ENCODE assay signal across 8 cellular contexts in the genomic region with DNA sequence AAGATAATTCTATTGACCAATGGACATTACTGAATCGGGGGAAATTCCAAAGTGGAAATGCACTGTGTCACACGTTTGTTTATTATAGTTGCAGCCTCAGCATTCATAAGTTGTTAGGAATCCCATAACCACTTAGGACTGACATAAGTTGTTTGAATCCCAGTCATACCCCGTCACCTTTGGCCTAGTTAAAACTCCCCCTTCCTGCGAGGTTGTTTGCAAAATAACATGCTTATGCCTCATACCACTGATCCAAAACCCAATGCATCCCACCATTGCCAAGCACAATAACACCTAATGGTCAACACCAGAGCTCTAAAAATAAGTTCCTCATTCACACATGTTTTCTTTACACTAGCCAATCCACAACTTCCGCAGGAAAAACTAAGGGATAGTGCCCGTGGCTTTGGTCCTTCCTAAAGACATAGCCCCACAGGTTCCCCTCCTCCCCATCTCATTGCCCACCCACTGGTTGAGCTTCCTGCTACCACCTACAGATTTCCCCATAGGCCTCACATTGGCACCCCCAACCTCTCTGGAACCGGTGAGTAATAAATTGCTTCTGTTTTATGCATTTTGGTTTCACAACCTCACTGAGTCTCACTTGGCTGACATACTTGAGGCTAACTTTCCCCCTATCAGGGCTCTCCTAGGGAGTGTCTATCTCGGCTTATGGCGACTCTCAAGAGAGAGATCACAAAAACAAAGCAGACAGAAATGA. TPM values are rescaled to one million over a fixed set of nuclear protein-coding genes. Genes with fewer than 3 reads are reported as not detected.
A peak's percentile ranks its signal among the peaks of the same experiment; 100 is the strongest.
DNase-seq lines count a peak whose midpoint lies in the region; ATAC-seq, FAIRE-seq and TF ChIP-seq lines count a peak whose summit lies in the region.

No MANE protein-coding gene starts in this region.

- WGBS in pancreas, 2 donors = 59 to 66% methylated on average over 9 of the region's 9 CpGs

- H3K36me3 ChIP-seq in colonic mucosa (no peaks in the 10 kb centered on the region), pancreas (no peaks in the 10 kb centered on the region)

- no peaks in the 10 kb centered on the region for H3K4me1 Mint-ChIP-seq in natural killer cell treated with Interleukin-12 subunit alpha and Interleukin-12 subunit beta and Interleukin-15 and Interleukin-18, amount 100 ng/mL, for 72 hours (ENCODE audit: low read depth in 2 of 2)
- no peaks in the 10 kb centered on the region for H3K4me1 Mint-ChIP-seq in natural killer cell

- no peaks in the 10 kb centered on the region for H3K27me3 Mint-ChIP-seq in natural killer cell treated with Interleukin-12 subunit alpha and Interleukin-12 subunit beta and Interleukin-15 and Interleukin-18, amount 100 ng/mL, for 72 hours
- H3K27me3 Mint-ChIP-seq in natural killer cell (ENCODE audit: low read depth in 2 of 2) = no peaks in the 10 kb centered on the region

- H3K4me1 ChIP-seq in colonic mucosa (no peaks in the 10 kb centered on the region), pancreas (no peaks in the 10 kb centered on the region)

- no peaks in the 10 kb centered on the region for H3K9me3 Mint-ChIP-seq in natural killer cell treated with Interleukin-12 subunit alpha and Interleukin-12 subunit beta and Interleukin-15 and Interleukin-18, amount 100 ng/mL, for 72 hours
- H3K9me3 Mint-ChIP-seq in natural killer cell = no peaks in the 10 kb centered on the region

- H3K27ac Mint-ChIP-seq in natural killer cell treated with Interleukin-12 subunit alpha and Interleukin-12 subunit beta and Interleukin-15 and Interleukin-18, amount 100 ng/mL, for 72 hours = no peak overlapping the region
- no peak overlapping the region for H3K27ac Mint-ChIP-seq in natural killer cell

- peak overlapping the region; percentile 18 for H3K4me3 Mint-ChIP-seq in natural killer cell treated with Interleukin-12 subunit alpha and Interleukin-12 subunit beta and Interleukin-15 and Interleukin-18, amount 100 ng/mL, for 72 hours
- no peak overlapping the region for H3K4me3 Mint-ChIP-seq in natural killer cell

- FAIRE-seq in pancreas (lab: Jason Lieb, UNC) = no peak

- H3K4me3 ChIP-seq in colonic mucosa (no peak overlapping the region), pancreas (no peak overlapping the region)

- H3K27ac ChIP-seq in colonic mucosa (no peak overlapping the region), pancreas (no peak overlapping the region)

- H3K36me3 Mint-ChIP-seq in natural killer cell treated with Interleukin-12 subunit alpha and Interleukin-12 subunit beta and Interleukin-15 and Interleukin-18, amount 100 ng/mL, for 72 hours = no peaks in the 10 kb centered on the region
- no peaks in the 10 kb centered on the region for H3K36me3 Mint-ChIP-seq in natural killer cell

- intact Hi-C loops in natural killer cell (cut with micrococcal nuclease) = loop anchor here (10.0 kb wide), 1 partner anchor 441 kb away; no protein-coding TSS in a partner anchor
- intact Hi-C loops in colonic mucosa (cut with DNase I) = no loop called here
- intact Hi-C loops in pancreas (cut with DNase I) = no loop called here

- no peak for DNase-seq in natural killer cell treated with Interleukin-12 subunit alpha and Interleukin-12 subunit beta and Interleukin-15 and Interleukin-18, amount 100 ng/mL, for 72 hours (ENCODE audit: low spot score)
- DNase-seq in natural killer cell = no peak
- DNase-seq in amniotic epithelial cell (ENCODE audit: low read depth) = peak; percentile 96
- peak; percentile 3 for DNase-seq in stimulated activated naive CD8-positive, alpha-beta T cell treated with anti-CD3 and anti-CD28 coated beads, Interleukin-15, Interleukin-2, amounts not matched to agents 100 U/mL and 50 U/mL, for 24 hours
- DNase-seq in colonic mucosa = no peak
- DNase-seq in NCI-H446 treated with DMSO at 0.1 percent for 48 hours (lab: John Stamatoyannopoulos, UW) = no peak
- DNase-seq in pancreas = no peak

- no peak overlapping the region for H3K9ac ChIP-seq in colonic mucosa (ENCODE audit: low read depth in 2 of 2, low read length in 2 of 2)

- no peaks in the 10 kb centered on the region for H3K9me3 ChIP-seq in colonic mucosa
- H3K9me3 ChIP-seq in pancreas = no peaks in the 10 kb centered on the region

- ATAC-seq in natural killer cell treated with Interleukin-12 subunit alpha and Interleukin-12 subunit beta and Interleukin-15 and Interleukin-18, amount 100 ng/mL, for 72 hours = peak; percentile 24 to 90
- ATAC-seq in natural killer cell (no peak), HG03045 (IDR thresholded peaks at IDR 0.05; ENCODE audit: unreplicated experiment) (peak; percentile 97), pancreas (no peak)
- peak; percentile 92 for ATAC-seq in stimulated activated naive CD8-positive, alpha-beta T cell treated with anti-CD3 and anti-CD28 coated beads, Interleukin-15, Interleukin-2, amounts not matched to agents 100 U/mL and 50 U/mL, for 24 hours

- TF ChIP-seq CTCF in natural killer cell (IDR thresholded peaks at IDR 0.05) (no peak), colonic mucosa (IDR thresholded peaks at IDR 0.05) (no peak), pancreas (IDR thresholded peaks at IDR 0.05) (no peak)

- H3K27me3 ChIP-seq in colonic mucosa (no peaks in the 10 kb centered on the region), pancreas (no peaks in the 10 kb centered on the region)

RNA-seq across cellular contexts. Expression of gene MUSK, which starts 42.3 kb away (rescaled TPM):
- total RNA-seq in natural killer cell treated with Interleukin-12 subunit alpha and Interleukin-12 subunit beta and Interleukin-15 and Interleukin-18, amount 100 ng/mL, for 72 hours = not detected
- total RNA-seq in natural killer cell = not detected
- total RNA-seq in colonic mucosa = 1 to 10 TPM in 1 of 2 donors, under 1 TPM in 1; 0.94 to 2.0 TPM
- under 1 TPM in 4 of 6 donors, not detected in 2; 0.06 to 0.39 (median 0.16) TPM for total RNA-seq in pancreas
- not detected for polyA plus RNA-seq in pancreas

RNA-seq across cellular contexts. Expression of gene SVEP1, which starts 46.7 kb away (rescaled TPM):
- total RNA-seq in natural killer cell treated with Interleukin-12 subunit alpha and Interleukin-12 subunit beta and Interleukin-15 and Interleukin-18, amount 100 ng/mL, for 72 hours = not detected
- total RNA-seq in natural killer cell (not detected), colonic mucosa (1 to 10 TPM; 2.1 to 9.7 TPM), pancreas (10 to 100 TPM in 3 of 6 donors, 1 to 10 TPM in 3; 3.6 to 12.8 (median 8.5) TPM)
- 1 to 10 TPM in 1 of 2 donors, under 1 TPM in 1; 0.96 to 1.2 TPM for polyA plus RNA-seq in pancreas

Comparison
In these comparisons a context has a peak if more than half of its experiments do, and no peak if none do; other contexts are left out.
1. ATAC-seq: peak in natural killer cell treated with Interleukin-12 subunit alpha and Interleukin-12 subunit beta and Interleukin-15 and Interleukin-18, amount 100 ng/mL, for 72 hours (2 of 2), HG03045 (single experiment) and stimulated activated naive CD8-positive, alpha-beta T cell treated with anti-CD3 and anti-CD28 coated beads, Interleukin-15, Interleukin-2, amounts not matched to agents 100 U/mL and 50 U/mL, for 24 hours (single experiment); none in natural killer cell (0 of 3) and pancreas (0 of 4).
2. DNase-seq: peak in amniotic epithelial cell (single experiment) and stimulated activated naive CD8-positive, alpha-beta T cell treated with anti-CD3 and anti-CD28 coated beads, Interleukin-15, Interleukin-2, amounts not matched to agents 100 U/mL and 50 U/mL, for 24 hours (single experiment); none in natural killer cell treated with Interleukin-12 subunit alpha and Interleukin-12 subunit beta and Interleukin-15 and Interleukin-18, amount 100 ng/mL, for 72 hours (single experiment), natural killer cell (single experiment), colonic mucosa (single experiment), NCI-H446 treated with DMSO at 0.1 percent for 48 hours (single experiment) and pancreas (0 of 6).